Comparison of ENCODE assay signal across 1 cellular context in the genomic region with DNA sequence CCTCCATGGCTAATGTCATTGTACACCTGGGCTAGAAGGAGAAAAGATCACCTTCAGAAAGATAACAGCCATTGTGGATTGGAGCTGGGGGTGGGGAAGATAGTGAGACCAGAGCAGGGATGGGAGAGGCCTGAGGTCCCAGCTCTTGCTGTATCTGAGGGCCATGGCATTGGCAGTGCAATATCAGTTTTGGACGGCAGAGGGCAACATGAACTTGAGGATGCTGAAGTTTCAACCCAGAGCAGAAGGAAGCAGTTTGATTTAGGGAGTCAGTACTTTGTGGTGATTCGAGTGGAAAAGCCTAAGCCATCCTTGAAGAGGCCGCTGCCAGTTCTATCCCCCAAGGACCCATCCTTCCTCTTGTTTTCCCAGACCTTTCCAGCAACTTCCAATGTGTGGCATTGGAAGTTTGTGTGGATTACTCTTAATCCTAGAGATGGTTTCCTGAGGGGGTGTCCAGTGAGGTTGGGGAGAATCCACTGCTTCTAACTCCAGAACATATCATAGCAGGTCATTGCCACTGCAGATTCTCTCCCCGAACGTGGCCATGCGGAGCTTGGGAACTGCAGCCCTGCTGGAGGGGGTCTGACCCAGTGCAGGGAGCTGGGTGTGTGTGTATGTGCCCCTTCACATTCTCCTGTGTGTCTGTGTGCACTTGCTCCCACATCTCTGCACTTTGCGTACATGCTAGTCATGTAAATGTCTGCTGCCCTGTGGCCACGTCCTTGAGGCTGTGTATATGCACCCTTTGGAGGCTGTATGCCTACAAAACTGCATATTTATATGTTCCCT.
A peak's percentile ranks its signal among the peaks of the same experiment; 100 is the strongest.
TF ChIP-seq lines count a peak whose summit lies in the region.

No MANE protein-coding gene starts in this region.

TF ChIP-seq in HEK293, 187 proteins besides CTCF, POLR2A, EP300 and RAD21 (continued from another document and continues in another):
- TF ChIP-seq, protein P1, sequence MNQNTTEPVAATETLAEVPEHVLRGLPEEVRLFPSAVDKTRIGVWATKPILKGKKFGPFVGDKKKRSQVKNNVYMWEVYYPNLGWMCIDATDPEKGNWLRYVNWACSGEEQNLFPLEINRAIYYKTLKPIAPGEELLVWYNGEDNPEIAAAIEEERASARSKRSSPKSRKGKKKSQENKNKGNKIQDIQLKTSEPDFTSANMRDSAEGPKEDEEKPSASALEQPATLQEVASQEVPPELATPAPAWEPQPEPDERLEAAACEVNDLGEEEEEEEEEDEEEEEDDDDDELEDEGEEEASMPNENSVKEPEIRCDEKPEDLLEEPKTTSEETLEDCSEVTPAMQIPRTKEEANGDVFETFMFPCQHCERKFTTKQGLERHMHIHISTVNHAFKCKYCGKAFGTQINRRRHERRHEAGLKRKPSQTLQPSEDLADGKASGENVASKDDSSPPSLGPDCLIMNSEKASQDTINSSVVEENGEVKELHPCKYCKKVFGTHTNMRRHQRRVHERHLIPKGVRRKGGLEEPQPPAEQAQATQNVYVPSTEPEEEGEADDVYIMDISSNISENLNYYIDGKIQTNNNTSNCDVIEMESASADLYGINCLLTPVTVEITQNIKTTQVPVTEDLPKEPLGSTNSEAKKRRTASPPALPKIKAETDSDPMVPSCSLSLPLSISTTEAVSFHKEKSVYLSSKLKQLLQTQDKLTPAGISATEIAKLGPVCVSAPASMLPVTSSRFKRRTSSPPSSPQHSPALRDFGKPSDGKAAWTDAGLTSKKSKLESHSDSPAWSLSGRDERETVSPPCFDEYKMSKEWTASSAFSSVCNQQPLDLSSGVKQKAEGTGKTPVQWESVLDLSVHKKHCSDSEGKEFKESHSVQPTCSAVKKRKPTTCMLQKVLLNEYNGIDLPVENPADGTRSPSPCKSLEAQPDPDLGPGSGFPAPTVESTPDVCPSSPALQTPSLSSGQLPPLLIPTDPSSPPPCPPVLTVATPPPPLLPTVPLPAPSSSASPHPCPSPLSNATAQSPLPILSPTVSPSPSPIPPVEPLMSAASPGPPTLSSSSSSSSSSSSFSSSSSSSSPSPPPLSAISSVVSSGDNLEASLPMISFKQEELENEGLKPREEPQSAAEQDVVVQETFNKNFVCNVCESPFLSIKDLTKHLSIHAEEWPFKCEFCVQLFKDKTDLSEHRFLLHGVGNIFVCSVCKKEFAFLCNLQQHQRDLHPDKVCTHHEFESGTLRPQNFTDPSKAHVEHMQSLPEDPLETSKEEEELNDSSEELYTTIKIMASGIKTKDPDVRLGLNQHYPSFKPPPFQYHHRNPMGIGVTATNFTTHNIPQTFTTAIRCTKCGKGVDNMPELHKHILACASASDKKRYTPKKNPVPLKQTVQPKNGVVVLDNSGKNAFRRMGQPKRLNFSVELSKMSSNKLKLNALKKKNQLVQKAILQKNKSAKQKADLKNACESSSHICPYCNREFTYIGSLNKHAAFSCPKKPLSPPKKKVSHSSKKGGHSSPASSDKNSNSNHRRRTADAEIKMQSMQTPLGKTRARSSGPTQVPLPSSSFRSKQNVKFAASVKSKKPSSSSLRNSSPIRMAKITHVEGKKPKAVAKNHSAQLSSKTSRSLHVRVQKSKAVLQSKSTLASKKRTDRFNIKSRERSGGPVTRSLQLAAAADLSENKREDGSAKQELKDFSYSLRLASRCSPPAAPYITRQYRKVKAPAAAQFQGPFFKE (tag by site-specific recombination; IDR thresholded peaks at IDR 0.05; ENCODE audit: borderline replicate concordance) = no peak
- no peak for TF ChIP-seq ZNF843 (tag by site-specific recombination; IDR thresholded peaks at IDR 0.05)
- no peak for TF ChIP-seq TRIM28 (IDR thresholded peaks at IDR 0.05; ENCODE audit: borderline replicate concordance, low read length)
- TF ChIP-seq, protein P2, sequence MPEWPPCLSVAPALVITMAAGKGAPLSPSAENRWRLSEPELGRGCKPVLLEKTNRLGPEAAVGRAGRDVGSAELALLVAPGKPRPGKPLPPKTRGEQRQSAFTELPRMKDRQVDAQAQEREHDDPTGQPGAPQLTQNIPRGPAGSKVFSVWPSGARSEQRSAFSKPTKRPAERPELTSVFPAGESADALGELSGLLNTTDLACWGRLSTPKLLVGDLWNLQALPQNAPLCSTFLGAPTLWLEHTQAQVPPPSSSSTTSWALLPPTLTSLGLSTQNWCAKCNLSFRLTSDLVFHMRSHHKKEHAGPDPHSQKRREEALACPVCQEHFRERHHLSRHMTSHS (tag by site-specific recombination; IDR thresholded peaks at IDR 0.05) = no peak
- no peak for TF ChIP-seq ZNF558 (tag by site-specific recombination; IDR thresholded peaks at IDR 0.05)
- no peak for TF ChIP-seq ZNF585B (tag by site-specific recombination; IDR thresholded peaks at IDR 0.05)
- TF ChIP-seq ZNF544 (tag by site-specific recombination; IDR thresholded peaks at IDR 0.05) = no peak
- no peak for TF ChIP-seq ZNF677 (tag by site-specific recombination; IDR thresholded peaks at IDR 0.05)
- TF ChIP-seq ZNF157 (tag by site-specific recombination; IDR thresholded peaks at IDR 0.05) = no peak
- no peak for TF ChIP-seq GLI2 (tag by site-specific recombination; IDR thresholded peaks at IDR 0.05; ENCODE audit: borderline replicate concordance, low read depth)
- TF ChIP-seq, protein P3, sequence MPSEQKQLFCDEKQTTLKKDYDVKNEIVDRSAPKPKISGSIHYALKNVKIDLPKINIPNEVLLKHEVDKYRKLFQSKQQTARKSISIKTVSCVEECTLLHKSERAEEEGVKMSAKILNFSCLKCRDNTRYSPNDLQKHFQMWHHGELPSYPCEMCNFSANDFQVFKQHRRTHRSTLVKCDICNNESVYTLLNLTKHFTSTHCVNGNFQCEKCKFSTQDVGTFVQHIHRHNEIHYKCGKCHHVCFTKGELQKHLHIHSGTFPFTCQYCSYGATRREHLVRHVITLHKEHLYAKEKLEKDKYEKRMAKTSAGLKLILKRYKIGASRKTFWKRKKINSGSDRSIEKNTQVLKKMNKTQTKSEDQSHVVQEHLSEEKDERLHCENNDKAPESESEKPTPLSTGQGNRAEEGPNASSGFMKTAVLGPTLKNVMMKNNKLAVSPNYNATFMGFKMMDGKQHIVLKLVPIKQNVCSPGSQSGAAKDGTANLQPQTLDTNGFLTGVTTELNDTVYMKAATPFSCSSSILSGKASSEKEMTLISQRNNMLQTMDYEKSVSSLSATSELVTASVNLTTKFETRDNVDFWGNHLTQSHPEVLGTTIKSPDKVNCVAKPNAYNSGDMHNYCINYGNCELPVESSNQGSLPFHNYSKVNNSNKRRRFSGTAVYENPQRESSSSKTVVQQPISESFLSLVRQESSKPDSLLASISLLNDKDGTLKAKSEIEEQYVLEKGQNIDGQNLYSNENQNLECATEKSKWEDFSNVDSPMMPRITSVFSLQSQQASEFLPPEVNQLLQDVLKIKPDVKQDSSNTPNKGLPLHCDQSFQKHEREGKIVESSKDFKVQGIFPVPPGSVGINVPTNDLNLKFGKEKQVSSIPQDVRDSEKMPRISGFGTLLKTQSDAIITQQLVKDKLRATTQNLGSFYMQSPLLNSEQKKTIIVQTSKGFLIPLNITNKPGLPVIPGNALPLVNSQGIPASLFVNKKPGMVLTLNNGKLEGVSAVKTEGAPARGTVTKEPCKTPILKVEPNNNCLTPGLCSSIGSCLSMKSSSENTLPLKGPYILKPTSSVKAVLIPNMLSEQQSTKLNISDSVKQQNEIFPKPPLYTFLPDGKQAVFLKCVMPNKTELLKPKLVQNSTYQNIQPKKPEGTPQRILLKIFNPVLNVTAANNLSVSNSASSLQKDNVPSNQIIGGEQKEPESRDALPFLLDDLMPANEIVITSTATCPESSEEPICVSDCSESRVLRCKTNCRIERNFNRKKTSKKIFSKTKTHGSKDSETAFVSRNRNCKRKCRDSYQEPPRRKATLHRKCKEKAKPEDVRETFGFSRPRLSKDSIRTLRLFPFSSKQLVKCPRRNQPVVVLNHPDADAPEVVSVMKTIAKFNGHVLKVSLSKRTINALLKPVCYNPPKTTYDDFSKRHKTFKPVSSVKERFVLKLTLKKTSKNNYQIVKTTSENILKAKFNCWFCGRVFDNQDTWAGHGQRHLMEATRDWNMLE (tag by site-specific recombination; conservative IDR thresholded peaks at IDR 0.05; ENCODE audit: low read depth) = no peak
- TF ChIP-seq ZNF24 (tag by site-specific recombination; IDR thresholded peaks at IDR 0.05) = no peak
- no peak for TF ChIP-seq ZNF335 (tag by site-specific recombination; conservative IDR thresholded peaks at IDR 0.05)
- TF ChIP-seq, protein P4, sequence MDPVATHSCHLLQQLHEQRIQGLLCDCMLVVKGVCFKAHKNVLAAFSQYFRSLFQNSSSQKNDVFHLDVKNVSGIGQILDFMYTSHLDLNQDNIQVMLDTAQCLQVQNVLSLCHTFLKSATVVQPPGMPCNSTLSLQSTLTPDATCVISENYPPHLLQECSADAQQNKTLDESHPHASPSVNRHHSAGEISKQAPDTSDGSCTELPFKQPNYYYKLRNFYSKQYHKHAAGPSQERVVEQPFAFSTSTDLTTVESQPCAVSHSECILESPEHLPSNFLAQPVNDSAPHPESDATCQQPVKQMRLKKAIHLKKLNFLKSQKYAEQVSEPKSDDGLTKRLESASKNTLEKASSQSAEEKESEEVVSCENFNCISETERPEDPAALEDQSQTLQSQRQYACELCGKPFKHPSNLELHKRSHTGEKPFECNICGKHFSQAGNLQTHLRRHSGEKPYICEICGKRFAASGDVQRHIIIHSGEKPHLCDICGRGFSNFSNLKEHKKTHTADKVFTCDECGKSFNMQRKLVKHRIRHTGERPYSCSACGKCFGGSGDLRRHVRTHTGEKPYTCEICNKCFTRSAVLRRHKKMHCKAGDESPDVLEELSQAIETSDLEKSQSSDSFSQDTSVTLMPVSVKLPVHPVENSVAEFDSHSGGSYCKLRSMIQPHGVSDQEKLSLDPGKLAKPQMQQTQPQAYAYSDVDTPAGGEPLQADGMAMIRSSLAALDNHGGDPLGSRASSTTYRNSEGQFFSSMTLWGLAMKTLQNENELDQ (tag by site-specific recombination; IDR thresholded peaks at IDR 0.05; ENCODE audit: low read depth) = no peak
- TF ChIP-seq ZNF654 (tag by site-specific recombination; IDR thresholded peaks at IDR 0.05; ENCODE audit: low read depth) = peak; percentile 98
- peak; percentile 76; the same call in 1 of the 2 replicates for TF ChIP-seq ZBTB17 (tag by site-specific recombination; IDR thresholded peaks at IDR 0.05)
- no peak for TF ChIP-seq ZBTB1 (tag by site-specific recombination; IDR thresholded peaks at IDR 0.05)
- TF ChIP-seq ZNF302 (tag by site-specific recombination; IDR thresholded peaks at IDR 0.05; ENCODE audit: low read depth) = no peak
- TF ChIP-seq ZNF239 (tag by site-specific recombination; IDR thresholded peaks at IDR 0.05) = no peak
- no peak for TF ChIP-seq ZNF292 (tag by site-specific recombination; IDR thresholded peaks at IDR 0.05; ENCODE audit: borderline replicate concordance, low read depth)
- no peak for TF ChIP-seq ZBTB20 (tag by site-specific recombination; IDR thresholded peaks at IDR 0.05)
- TF ChIP-seq, protein P5, sequence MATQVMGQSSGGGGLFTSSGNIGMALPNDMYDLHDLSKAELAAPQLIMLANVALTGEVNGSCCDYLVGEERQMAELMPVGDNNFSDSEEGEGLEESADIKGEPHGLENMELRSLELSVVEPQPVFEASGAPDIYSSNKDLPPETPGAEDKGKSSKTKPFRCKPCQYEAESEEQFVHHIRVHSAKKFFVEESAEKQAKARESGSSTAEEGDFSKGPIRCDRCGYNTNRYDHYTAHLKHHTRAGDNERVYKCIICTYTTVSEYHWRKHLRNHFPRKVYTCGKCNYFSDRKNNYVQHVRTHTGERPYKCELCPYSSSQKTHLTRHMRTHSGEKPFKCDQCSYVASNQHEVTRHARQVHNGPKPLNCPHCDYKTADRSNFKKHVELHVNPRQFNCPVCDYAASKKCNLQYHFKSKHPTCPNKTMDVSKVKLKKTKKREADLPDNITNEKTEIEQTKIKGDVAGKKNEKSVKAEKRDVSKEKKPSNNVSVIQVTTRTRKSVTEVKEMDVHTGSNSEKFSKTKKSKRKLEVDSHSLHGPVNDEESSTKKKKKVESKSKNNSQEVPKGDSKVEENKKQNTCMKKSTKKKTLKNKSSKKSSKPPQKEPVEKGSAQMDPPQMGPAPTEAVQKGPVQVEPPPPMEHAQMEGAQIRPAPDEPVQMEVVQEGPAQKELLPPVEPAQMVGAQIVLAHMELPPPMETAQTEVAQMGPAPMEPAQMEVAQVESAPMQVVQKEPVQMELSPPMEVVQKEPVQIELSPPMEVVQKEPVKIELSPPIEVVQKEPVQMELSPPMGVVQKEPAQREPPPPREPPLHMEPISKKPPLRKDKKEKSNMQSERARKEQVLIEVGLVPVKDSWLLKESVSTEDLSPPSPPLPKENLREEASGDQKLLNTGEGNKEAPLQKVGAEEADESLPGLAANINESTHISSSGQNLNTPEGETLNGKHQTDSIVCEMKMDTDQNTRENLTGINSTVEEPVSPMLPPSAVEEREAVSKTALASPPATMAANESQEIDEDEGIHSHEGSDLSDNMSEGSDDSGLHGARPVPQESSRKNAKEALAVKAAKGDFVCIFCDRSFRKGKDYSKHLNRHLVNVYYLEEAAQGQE (tag by site-specific recombination; IDR thresholded peaks at IDR 0.05) = no peak
- no peak for TF ChIP-seq ZNF776 (tag by site-specific recombination; IDR thresholded peaks at IDR 0.05; ENCODE audit: borderline replicate concordance)
- no peak for TF ChIP-seq ZNF404 (tag by site-specific recombination; IDR thresholded peaks at IDR 0.05)
- no peak for TF ChIP-seq ZNF473 (tag by site-specific recombination; IDR thresholded peaks at IDR 0.05)
- TF ChIP-seq, protein P6, sequence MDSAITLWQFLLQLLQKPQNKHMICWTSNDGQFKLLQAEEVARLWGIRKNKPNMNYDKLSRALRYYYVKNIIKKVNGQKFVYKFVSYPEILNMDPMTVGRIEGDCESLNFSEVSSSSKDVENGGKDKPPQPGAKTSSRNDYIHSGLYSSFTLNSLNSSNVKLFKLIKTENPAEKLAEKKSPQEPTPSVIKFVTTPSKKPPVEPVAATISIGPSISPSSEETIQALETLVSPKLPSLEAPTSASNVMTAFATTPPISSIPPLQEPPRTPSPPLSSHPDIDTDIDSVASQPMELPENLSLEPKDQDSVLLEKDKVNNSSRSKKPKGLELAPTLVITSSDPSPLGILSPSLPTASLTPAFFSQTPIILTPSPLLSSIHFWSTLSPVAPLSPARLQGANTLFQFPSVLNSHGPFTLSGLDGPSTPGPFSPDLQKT (IDR thresholded peaks at IDR 0.05; ENCODE audit: borderline replicate concordance, low read depth, low read length) = no peak
- 0 out of 2 replicates have a peak, but pooled peaks have one; percentile 38 for TF ChIP-seq ZNF660 (tag by site-specific recombination; IDR thresholded peaks at IDR 0.05)
- no peak for TF ChIP-seq ZNF16 (tag by site-specific recombination; IDR thresholded peaks at IDR 0.05; ENCODE audit: low read depth)
- no peak for TF ChIP-seq YY1 (tag by site-specific recombination; IDR thresholded peaks at IDR 0.05)
- TF ChIP-seq ZNF596 (tag by site-specific recombination; IDR thresholded peaks at IDR 0.05) = no peak
- TF ChIP-seq ZNF146 (tag by site-specific recombination; IDR thresholded peaks at IDR 0.05) = no peak
